ENCODE assay signal across 1 cellular context in the genomic region with DNA sequence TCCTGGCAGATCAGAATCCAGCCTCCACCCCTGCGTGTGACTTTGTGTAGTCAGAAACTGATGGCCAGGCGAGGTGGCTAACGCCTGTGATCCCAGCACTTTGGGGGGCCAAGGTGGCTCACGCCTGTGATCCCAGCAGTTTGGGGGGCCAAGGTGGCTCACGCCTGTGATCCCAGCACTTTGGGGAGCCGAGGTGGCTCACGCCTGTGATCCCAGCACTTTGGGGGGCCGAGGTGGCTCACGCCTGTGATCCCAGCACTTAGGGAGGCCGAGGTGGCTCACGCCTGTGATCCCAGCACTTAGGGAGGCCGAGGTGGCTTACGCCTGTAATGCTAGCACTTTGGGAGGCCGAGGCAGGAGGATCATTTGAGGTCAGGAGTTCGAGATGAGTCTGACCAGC.
TF ChIP-seq lines count a peak whose summit lies in the region.

No MANE protein-coding gene starts in this region.

TF ChIP-seq in K562, 482 proteins besides CTCF, POLR2A, EP300 and RAD21:
- TF ChIP-seq POLR2G (IDR thresholded peaks at IDR 0.05; ENCODE audit: low read depth, low read length), result 0 out of 2 replicates have a peak, but pooled peaks have one; percentile 32
- TF ChIP-seq RBFOX2 (IDR thresholded peaks at IDR 0.05; ENCODE audit: low read depth, low read length), result peak; percentile 54
- TF ChIP-seq ZNF507 (tag; conservative IDR thresholded peaks at IDR 0.05), result no peak
